ENCODE assay signal across 12 cellular contexts in genomic region chr20:58715709-58716475, GRCh38. TPM values are rescaled to one million over a fixed set of nuclear protein-coding genes. Genes with fewer than 3 reads are reported as not detected.
DNase-seq lines count a peak whose midpoint lies in the region; ATAC-seq, FAIRE-seq and TF ChIP-seq lines count a peak whose summit lies in the region.
"Had no signal": no experiment of that assay in that cellular context is flagged by ENCODE, and none has a peak within 500 bp of the region (broad histone marks: within the 10 kb centered on the region; RNA-seq: fewer than 3 reads in every experiment).

No MANE protein-coding gene starts in this region.

- intact Hi-C loops in esophagus muscularis mucosa (cut with DNase I) (no loop called here), pancreas (cut with DNase I) (no loop called here)

- H3K27me3 ChIP-seq in esophagus muscularis mucosa (peaks cover 0 to 18% (median under 1%) of the 10 kb centered on the region in 4 donors), pancreas (no peaks in the 10 kb centered on the region)

- ATAC-seq in pancreas (peak in 1 of 4 donors; percentile 6), omental fat pad (ENCODE audit: low FRiP score) (no peak)
- ATAC-seq: naive thymus-derived CD4-positive, alpha-beta T cell had no signal

- TF ChIP-seq CTCF in GM13977 (IDR thresholded peaks at IDR 0.05; ENCODE audit: extremely low read depth, insufficient read depth, missing control alignments) (no peak), esophagus muscularis mucosa (IDR thresholded peaks at IDR 0.05) (no peak), pancreas (IDR thresholded peaks at IDR 0.05) (no peak), omental fat pad (IDR thresholded peaks at IDR 0.05) (no peak)

- FAIRE-seq in pancreas (lab: Jason Lieb, UNC) = no peak

- H3K4me3 ChIP-seq in esophagus muscularis mucosa (no peak overlapping the region), pancreas (no peak overlapping the region)

- no peaks in the 10 kb centered on the region for H3K9me3 ChIP-seq in esophagus muscularis mucosa
- no peaks in the 10 kb centered on the region for H3K9me3 ChIP-seq in pancreas

- in situ Hi-C loops in GM13977 (cut with MboI; ENCODE audit: low pct_unique_long_range_greater_than_20kb, low sequenced_read_pairs, unreplicated experiment) = no loop called here

- no peak overlapping the region for H3K27ac ChIP-seq in esophagus muscularis mucosa (replicated peaks in 1 of 4)
- H3K27ac ChIP-seq in pancreas = no peak overlapping the region

- no peak for TF ChIP-seq POLR2A in esophagus muscularis mucosa (IDR thresholded peaks at IDR 0.05; ENCODE audit: low read depth)

- DNase-seq in activated CD4-positive, alpha-beta T cell treated with anti-CD3 and anti-CD28 coated beads for 1 hour = peak; percentile 2
- DNase-seq in activated CD4-positive, alpha-beta T cell treated with anti-CD3 and anti-CD28 coated beads for 4 hours = no peak
- DNase-seq in GM13977 (ENCODE audit: low spot score) (peak; percentile 7), esophagus muscularis mucosa (ENCODE audit: extremely low spot score) (peak; percentile 87), pancreas (peak in 5 of 6 donors; percentile 8 to 58 (median 17)), omental fat pad (ENCODE audit: low spot score) (no peak), KG1 (lab: John Stamatoyannopoulos, UW) (no peak), NOMO-1 treated with dmso at 0.1 percent for 144 hours (lab: John Stamatoyannopoulos, UW; ENCODE audit: unreplicated experiment) (no peak)
- DNase-seq: amniotic stem cell, Calu3, trophoblast cell had no signal

- H3K36me3 ChIP-seq in esophagus muscularis mucosa (peaks cover 0 to 50% (median 17%) of the 10 kb centered on the region in 4 donors), pancreas (peaks cover 0 to 5% (median 0%) of the 10 kb centered on the region in 3 donors)

- TF ChIP-seq EP300 in esophagus muscularis mucosa (IDR thresholded peaks at IDR 0.05) = no peak

- H3K4me1 ChIP-seq in esophagus muscularis mucosa = peaks cover 0 to 7% (median 3%) of the 10 kb centered on the region in 4 donors
- H3K4me1 ChIP-seq in pancreas = no peaks in the 10 kb centered on the region

- WGBS in esophagus muscularis mucosa = 82% methylated on average over 12 of the region's 19 CpGs
- 81 to 88% methylated on average over 19 of the region's 19 CpGs for WGBS in pancreas, 2 donors

RNA-seq across cellular contexts. Expression of gene NPEPL1, which starts 23.3 kb away (rescaled TPM):
- total RNA-seq in esophagus muscularis mucosa = 10 to 100 TPM; 29.0 to 59.0 (median 50.5) TPM
- 10 to 100 TPM; 12.4 to 18.1 (median 17.3) TPM for total RNA-seq in pancreas
- 10 to 100 TPM; 73.8 to 77.8 TPM for polyA plus RNA-seq in pancreas
- 10 to 100 TPM; 24.9 to 49.8 (median 27.9) TPM for total RNA-seq in omental fat pad

Comparison
In these comparisons a context has a peak if more than half of its experiments do, and no peak if none do; other contexts are left out.
1. DNase-seq: peak in activated CD4-positive, alpha-beta T cell treated with anti-CD3 and anti-CD28 coated beads for 1 hour (single experiment), GM13977 (single experiment), esophagus muscularis mucosa (single experiment) and pancreas (5 of 6); none in activated CD4-positive, alpha-beta T cell treated with anti-CD3 and anti-CD28 coated beads for 4 hours (0 of 2), omental fat pad (single experiment), KG1 (single experiment) and NOMO-1 treated with dmso at 0.1 percent for 144 hours (single experiment).